9 cellular contexts compared by ENCODE assay signal in genomic region chr20:54680872-54681297, GRCh38.
A peak's percentile ranks its signal among the peaks of the same experiment; 100 is the strongest.
DNase-seq lines count a peak whose midpoint lies in the region; ATAC-seq and TF ChIP-seq lines count a peak whose summit lies in the region.
"Had no signal": no experiment of that assay in that cellular context is flagged by ENCODE, and none has a peak within 500 bp of the region (broad histone marks: within the 10 kb centered on the region; RNA-seq: fewer than 3 reads in every experiment).

No MANE protein-coding gene starts in this region.

- H3F3A ChIP-seq in MM.1S (ENCODE audit: insufficient read depth, low read length), result no peaks in the 10 kb centered on the region

- no peaks in the 10 kb centered on the region for H3K36me3 Mint-ChIP-seq in activated CD4-positive, alpha-beta memory T cell treated with anti-CD3 and anti-CD28 coated beads for 36 hours

- H3K9me3 ChIP-seq in MM.1S (replicated peaks; ENCODE audit: insufficient read depth, low read length) (no peaks in the 10 kb centered on the region), suprapubic skin (no peaks in the 10 kb centered on the region)

- H3K9ac ChIP-seq in MM.1S (ENCODE audit: low read length), result no peak overlapping the region

- H3K9me3 Mint-ChIP-seq in activated CD4-positive, alpha-beta memory T cell treated with anti-CD3 and anti-CD28 coated beads for 36 hours, result no peaks in the 10 kb centered on the region

- H3K27ac ChIP-seq in MM.1S (ENCODE audit: low read length), result no peak overlapping the region
- no peak overlapping the region for H3K27ac ChIP-seq in suprapubic skin
- H3K27ac ChIP-seq: epithelial cell of prostate had no signal

- no peak for ATAC-seq in HG03097 (IDR thresholded peaks at IDR 0.05; ENCODE audit: low FRiP score, unreplicated experiment)
- ATAC-seq in GM21360 (IDR thresholded peaks at IDR 0.05; ENCODE audit: unreplicated experiment), result no peak

- POLR2A ChIA-PET in activated CD4-positive, alpha-beta memory T cell treated with anti-CD3 and anti-CD28 coated beads for 36 hours (lab: Charles Lee), result no interaction called here

- H3K9me2 ChIP-seq in MM.1S (replicated peaks; ENCODE audit: insufficient read depth, low read length), result no peaks in the 10 kb centered on the region

- H3K4me1 Mint-ChIP-seq in activated CD4-positive, alpha-beta memory T cell treated with anti-CD3 and anti-CD28 coated beads for 36 hours (ENCODE audit: low read depth), result no peaks in the 10 kb centered on the region

- H3K36me3 ChIP-seq in MM.1S (replicated peaks; ENCODE audit: insufficient read depth, low read length), result no peaks in the 10 kb centered on the region
- H3K36me3 ChIP-seq in suprapubic skin, result no peaks in the 10 kb centered on the region

- H3K4me2 ChIP-seq in MM.1S (ENCODE audit: low read depth, low read length), result peak overlapping the region; percentile 59

- H3K4me1 ChIP-seq in MM.1S (ENCODE audit: low read length), result peaks cover 13% of the 10 kb centered on the region
- no peaks in the 10 kb centered on the region for H3K4me1 ChIP-seq in suprapubic skin

- 0 out of 2 replicates have a peak overlapping the region, but pooled peaks have one; percentile 15 for H3K4me3 ChIP-seq in MM.1S (ENCODE audit: low read length)
- H3K4me3 ChIP-seq in suprapubic skin, result no peak overlapping the region

- H2AFZ ChIP-seq in MM.1S (ENCODE audit: low read length), result peak overlapping the region; percentile 22; the same call in 1 of the 2 replicates

- CTCF ChIA-PET in activated CD4-positive, alpha-beta memory T cell treated with anti-CD3 and anti-CD28 coated beads for 36 hours (lab: Charles Lee), result interaction anchor here (0.6 to 1.4 kb wide), 6 partner anchors 10 to 119 kb away, joined by 3 to 4 read pairs (median 3); no protein-coding TSS in a partner anchor

- peaks cover 19% of the 10 kb centered on the region for H3K27me3 Mint-ChIP-seq in activated CD4-positive, alpha-beta memory T cell treated with anti-CD3 and anti-CD28 coated beads for 36 hours

- 9% methylated on average over 12 of the region's 12 CpGs for WGBS in suprapubic skin

- TF ChIP-seq CTCF in MM.1S (IDR thresholded peaks at IDR 0.05; ENCODE audit: low read length) (peak; percentile 71), suprapubic skin (IDR thresholded peaks at IDR 0.05) (peak; percentile 8 to 52)

- no peaks in the 10 kb centered on the region for H4K20me1 ChIP-seq in MM.1S (ENCODE audit: insufficient read depth, low read length)

- no peak overlapping the region for H3K27ac Mint-ChIP-seq in activated CD4-positive, alpha-beta memory T cell treated with anti-CD3 and anti-CD28 coated beads for 36 hours

- H3K27me3 ChIP-seq in MM.1S (replicated peaks; ENCODE audit: insufficient read depth, low read length) (no peaks in the 10 kb centered on the region), suprapubic skin (peaks cover 8% of the 10 kb centered on the region)

- intact Hi-C loops in activated CD4-positive, alpha-beta memory T cell treated with anti-CD3 and anti-CD28 coated beads for 36 hours (cut with micrococcal nuclease), result loop anchor here (10.0 kb wide), 1 partner anchor 1564 kb away; the partner anchor contains the start of gene MC3R

- H3K79me2 ChIP-seq in MM.1S (ENCODE audit: low read length), result no peaks in the 10 kb centered on the region

- DNase-seq in stimulated activated CD4-positive, alpha-beta T cell treated with anti-CD3 and anti-CD28 coated beads, Interleukin-15, amount 100 ng/mL, for 24 hours, result peak; percentile 26
- no peak for DNase-seq in stimulated activated CD4-positive, alpha-beta T cell treated with anti-CD3 and anti-CD28 coated beads, Interleukin-4, amount 100 ng/mL, for 4 hours
- peak; percentile 85 for DNase-seq in MM.1S
- peak; percentile 23 for DNase-seq in activated CD4-positive, alpha-beta memory T cell treated with anti-CD3 and anti-CD28 coated beads for 36 hours
- peak; percentile 6 for DNase-seq in hepatic stellate cell (ENCODE audit: low spot score)
- DNase-seq in suprapubic skin (ENCODE audit: low spot score in 2 of 2), result no peak

- no peak overlapping the region for H3K4me3 Mint-ChIP-seq in activated CD4-positive, alpha-beta memory T cell treated with anti-CD3 and anti-CD28 coated beads for 36 hours

- TF ChIP-seq POLR2A in suprapubic skin (IDR thresholded peaks at IDR 0.05), result no peak

- no peak for TF ChIP-seq EP300 in suprapubic skin (IDR thresholded peaks at IDR 0.05)

Comparison
In these comparisons a context has a peak if more than half of its experiments do, and no peak if none do; other contexts are left out.
1. DNase-seq: peak in stimulated activated CD4-positive, alpha-beta T cell treated with anti-CD3 and anti-CD28 coated beads, Interleukin-15, amount 100 ng/mL, for 24 hours (single experiment), MM.1S (single experiment), activated CD4-positive, alpha-beta memory T cell treated with anti-CD3 and anti-CD28 coated beads for 36 hours (single experiment) and hepatic stellate cell (single experiment); none in stimulated activated CD4-positive, alpha-beta T cell treated with anti-CD3 and anti-CD28 coated beads, Interleukin-4, amount 100 ng/mL, for 4 hours (0 of 2) and suprapubic skin (0 of 2).